17 cellular contexts compared by ENCODE assay signal in the genomic region with DNA sequence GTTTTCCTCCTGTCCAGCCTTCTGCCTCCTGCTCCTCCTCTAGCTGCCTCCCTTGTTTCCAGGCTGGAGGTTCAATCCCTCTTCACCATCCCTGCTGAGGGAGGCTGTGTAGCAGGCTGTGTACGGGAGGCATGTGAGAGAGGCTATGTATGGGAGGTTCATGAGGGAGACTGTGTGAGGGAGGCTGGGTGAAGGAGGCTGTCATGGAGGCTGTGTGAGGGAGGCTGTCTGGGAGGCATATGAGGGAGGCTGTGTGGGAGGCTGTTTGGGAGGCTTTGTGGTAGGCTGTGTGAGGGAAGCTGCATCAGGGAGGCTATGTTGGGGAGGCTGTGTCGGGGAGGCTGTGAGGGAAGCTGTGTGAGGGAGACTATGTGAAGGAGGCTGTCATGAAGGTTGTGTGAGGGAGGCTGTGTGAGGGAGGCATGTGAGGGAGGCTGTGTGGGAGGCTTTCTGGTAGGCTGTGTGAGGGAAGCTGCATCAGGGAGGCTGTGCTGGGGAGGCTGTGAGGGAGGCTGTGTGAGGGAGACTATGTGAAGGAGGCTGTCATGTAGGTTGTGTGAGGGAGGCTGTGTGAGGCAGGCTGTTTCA.
DNase-seq lines count a peak whose midpoint lies in the region; ATAC-seq and TF ChIP-seq lines count a peak whose summit lies in the region.
"Had no signal": no experiment of that assay in that cellular context is flagged by ENCODE, and none has a peak within 500 bp of the region (broad histone marks: within the 10 kb centered on the region; RNA-seq: fewer than 3 reads in every experiment).

No MANE protein-coding gene starts in this region.

- H2AFZ ChIP-seq in hepatocyte = no peak overlapping the region

- H3K4me1 Mint-ChIP-seq in natural killer cell treated with Interleukin-12 subunit alpha and Interleukin-12 subunit beta and Interleukin-15 and Interleukin-18, amount 100 ng/mL, for 72 hours (ENCODE audit: low read depth in 2 of 2) = no peaks in the 10 kb centered on the region
- H3K4me1 Mint-ChIP-seq in natural killer cell (no peaks in the 10 kb centered on the region), progenitor cell of endocrine pancreas (ENCODE audit: low read depth) (peaks cover 17% of the 10 kb centered on the region)
- H3K4me1 Mint-ChIP-seq: B cell had no signal

- H3K27me3 Mint-ChIP-seq in natural killer cell treated with Interleukin-12 subunit alpha and Interleukin-12 subunit beta and Interleukin-15 and Interleukin-18, amount 100 ng/mL, for 72 hours = peaks cover 3 to 28% of the 10 kb centered on the region in 2 donors
- peaks cover 4 to 6% of the 10 kb centered on the region in 2 donors for H3K27me3 Mint-ChIP-seq in natural killer cell (ENCODE audit: low read depth in 2 of 2)
- H3K27me3 Mint-ChIP-seq in progenitor cell of endocrine pancreas = peaks cover 3% of the 10 kb centered on the region

- no peaks in the 10 kb centered on the region for H3K27me3 ChIP-seq in hepatocyte

- no peaks in the 10 kb centered on the region for H4K20me1 ChIP-seq in hepatocyte (ENCODE audit: insufficient read depth, poor library complexity, severe bottlenecking)

- peak overlapping the region; percentile 78 for H3K4me2 ChIP-seq in hepatocyte

- no peaks in the 10 kb centered on the region for H3K9me3 ChIP-seq in hepatocyte (ENCODE audit: low read depth)
- H3K9me3 ChIP-seq: HAP-1 had no signal

- no peak overlapping the region for H3K27ac Mint-ChIP-seq in natural killer cell treated with Interleukin-12 subunit alpha and Interleukin-12 subunit beta and Interleukin-15 and Interleukin-18, amount 100 ng/mL, for 72 hours
- no peak overlapping the region for H3K27ac Mint-ChIP-seq in natural killer cell
- H3K27ac Mint-ChIP-seq in progenitor cell of endocrine pancreas = peak overlapping the region; percentile 81
- H3K27ac Mint-ChIP-seq: B cell had no signal

- no peak overlapping the region for H3K4me3 ChIP-seq in hepatocyte
- H3K4me3 ChIP-seq: HAP-1 had no signal

- H3K4me3 Mint-ChIP-seq in natural killer cell treated with Interleukin-12 subunit alpha and Interleukin-12 subunit beta and Interleukin-15 and Interleukin-18, amount 100 ng/mL, for 72 hours = no peak overlapping the region
- H3K4me3 Mint-ChIP-seq in natural killer cell (no peak overlapping the region), progenitor cell of endocrine pancreas (ENCODE audit: low read depth) (no peak overlapping the region)
- H3K4me3 Mint-ChIP-seq: B cell had no signal

- H3K4me1 ChIP-seq in hepatocyte (ENCODE audit: insufficient read depth) = peaks cover 6% of the 10 kb centered on the region
- H3K4me1 ChIP-seq: HAP-1 had no signal

- no peaks in the 10 kb centered on the region for H3K9me2 ChIP-seq in hepatocyte (replicated peaks; ENCODE audit: insufficient read depth)

- intact Hi-C loops in natural killer cell (cut with micrococcal nuclease) = no loop called here

- no peak for TF ChIP-seq CTCF in natural killer cell (IDR thresholded peaks at IDR 0.05)
- TF ChIP-seq CTCF in hepatocyte (IDR thresholded peaks at IDR 0.05; ENCODE audit: poor library complexity) = no peak
- no peak for TF ChIP-seq CTCF in progenitor cell of endocrine pancreas (IDR thresholded peaks at IDR 0.05; ENCODE audit: unreplicated experiment)

- peak overlapping the region; percentile 96 for H3K27ac ChIP-seq in hepatocyte

- 79% methylated on average over 2 of the region's 2 CpGs for WGBS in hepatocyte (ENCODE audit: low lambda C conversion rate, missing lambda C conversion rate)

- peaks cover 2% of the 10 kb centered on the region for H3K9me3 Mint-ChIP-seq in natural killer cell treated with Interleukin-12 subunit alpha and Interleukin-12 subunit beta and Interleukin-15 and Interleukin-18, amount 100 ng/mL, for 72 hours
- H3K9me3 Mint-ChIP-seq in natural killer cell = peaks cover 0 to 8% of the 10 kb centered on the region in 2 donors
- H3K9me3 Mint-ChIP-seq in progenitor cell of endocrine pancreas (ENCODE audit: low read depth) = peaks cover 11% of the 10 kb centered on the region

- no peaks in the 10 kb centered on the region for H3K36me3 Mint-ChIP-seq in natural killer cell treated with Interleukin-12 subunit alpha and Interleukin-12 subunit beta and Interleukin-15 and Interleukin-18, amount 100 ng/mL, for 72 hours
- no peaks in the 10 kb centered on the region for H3K36me3 Mint-ChIP-seq in natural killer cell
- peaks cover 2% of the 10 kb centered on the region for H3K36me3 Mint-ChIP-seq in progenitor cell of endocrine pancreas (ENCODE audit: insufficient read depth)

- no peaks in the 10 kb centered on the region for H3K79me2 ChIP-seq in hepatocyte

- ATAC-seq in natural killer cell treated with Interleukin-12 subunit alpha and Interleukin-12 subunit beta and Interleukin-15 and Interleukin-18, amount 100 ng/mL, for 72 hours = peak; percentile 13 to 45
- ATAC-seq in natural killer cell (no peak), GM19397 (IDR thresholded peaks at IDR 0.05; ENCODE audit: unreplicated experiment) (no peak), HG02938 (IDR thresholded peaks at IDR 0.05; ENCODE audit: unreplicated experiment) (no peak)
- ATAC-seq: Panc1 had no signal

- H3K36me3 ChIP-seq in hepatocyte (replicated peaks; ENCODE audit: insufficient read depth, low read depth) = no peaks in the 10 kb centered on the region
- H3K36me3 ChIP-seq: HAP-1 had no signal

- no peak for DNase-seq in natural killer cell treated with Interleukin-12 subunit alpha and Interleukin-12 subunit beta and Interleukin-15 and Interleukin-18, amount 100 ng/mL, for 72 hours (ENCODE audit: low spot score)
- DNase-seq in natural killer cell = no peak
- DNase-seq in hepatocyte (ENCODE audit: low spot score) = no peak
- DNase-seq in progenitor cell of endocrine pancreas (ENCODE audit: low spot score, unreplicated experiment) = no peak
- no peak for DNase-seq in epidermal melanocyte (ENCODE audit: insufficient read length, low spot score)
- no peak for DNase-seq in NCI-H748 (lab: John Stamatoyannopoulos, UW; ENCODE audit: unreplicated experiment)
- DNase-seq: 8988T, NCI-H1092 treated with DMSO at 0.1 percent for 48 hours, NCI-H2081, NCI-H2171 treated with DMSO at 0.1 percent for 48 hours, NCI-H446, Right ventricle myocardium superior had no signal

Comparison
In these comparisons a context has a peak if more than half of its experiments do, and no peak if none do; other contexts are left out.
1. ATAC-seq: peak in natural killer cell treated with Interleukin-12 subunit alpha and Interleukin-12 subunit beta and Interleukin-15 and Interleukin-18, amount 100 ng/mL, for 72 hours (2 of 2); none in natural killer cell (0 of 3), GM19397 (single experiment) and HG02938 (single experiment).